Comparison of ENCODE assay signal across 21 cellular contexts in the genomic region with DNA sequence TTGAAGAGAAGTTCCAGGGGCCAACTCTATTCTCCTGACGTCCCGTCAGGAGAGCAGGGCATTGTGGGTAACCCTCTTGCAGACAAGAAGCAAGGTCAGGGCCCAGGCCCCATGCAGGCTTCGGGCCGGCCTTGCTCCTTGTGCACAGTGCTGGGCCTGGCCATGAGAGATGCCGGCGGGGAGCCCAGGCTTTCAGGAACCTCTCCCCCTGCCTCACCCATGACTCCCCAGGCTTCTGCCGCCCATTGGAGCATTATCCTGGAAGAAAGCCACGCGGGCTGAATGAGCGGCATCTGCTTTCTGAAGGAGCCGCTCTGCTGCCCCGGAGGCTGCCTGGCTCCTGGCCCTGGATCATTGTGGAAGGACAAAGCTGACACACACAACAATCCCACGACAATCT.
DNase-seq lines count a peak whose midpoint lies in the region; ATAC-seq, FAIRE-seq and TF ChIP-seq lines count a peak whose summit lies in the region.
"Had no signal": no experiment of that assay in that cellular context is flagged by ENCODE, and none has a peak within 500 bp of the region (broad histone marks: within the 10 kb centered on the region; RNA-seq: fewer than 3 reads in every experiment).

No MANE protein-coding gene starts in this region.

- H3K4me2 ChIP-seq in K562 (ENCODE audit: insufficient read depth, low read length) (no peak overlapping the region), neuronal stem cell (ENCODE audit: insufficient read depth, low read length, poor library complexity, severe bottlenecking) (no peak overlapping the region)

- H3K9me3 ChIP-seq in K562 (replicated peaks; ENCODE audit: control insufficient read depth, insufficient read depth, low read depth, low read length) (no peaks in the 10 kb centered on the region), neuronal stem cell (replicated peaks in 1 of 2; ENCODE audit: control insufficient read depth in 2 of 2, insufficient read depth in 1 of 2, low read depth in 1 of 2, low read length in 2 of 2) (peaks cover 0 to 6% of the 10 kb centered on the region in 2 donors), tibial artery (no peaks in the 10 kb centered on the region)
- H3K9me3 ChIP-seq: SJSA1 had no signal

- no peak overlapping the region for H4K8ac ChIP-seq in neuronal stem cell (ENCODE audit: low read depth, low read length)

- H3K4me1 ChIP-seq in K562 (replicated peaks in 1 of 2; ENCODE audit: control insufficient read depth in 2 of 2, insufficient read depth in 2 of 2, low read length in 2 of 2) (0 out of 5 replicates have a peak, but pooled peaks cover 0 to 7% of the 10 kb centered on the region in 2 experiments), neuronal stem cell (ENCODE audit: control insufficient read depth in 2 of 2, insufficient read depth in 1 of 2, low read depth in 1 of 2, low read length in 2 of 2) (peaks cover 6 to 13% of the 10 kb centered on the region in 2 donors), tibial artery (peaks cover 0 to 25% (median 17%) of the 10 kb centered on the region in 4 donors)

- no peaks in the 10 kb centered on the region for H3K4me1 Mint-ChIP-seq in stimulated activated memory B cell treated with anti-CD40 and anti-IgM and Interleukin-4, amounts not matched to agents 10 μg/mL and 1 μg/mL and 100 μg/mL, for 72 hours

- no peak for FAIRE-seq in K562 (lab: Jason Lieb, UNC)
- FAIRE-seq: A204.1, H54, RCC 7860 had no signal

- no peak overlapping the region for H3K4ac ChIP-seq in neuronal stem cell (ENCODE audit: low read length)

- TF ChIP-seq EP300 in K562 (IDR thresholded peaks at IDR 0.05; ENCODE audit: low read length), result no peak

- DNase-seq in G401 (ENCODE audit: low spot score), result peak; percentile 12
- DNase-seq in K562 (ENCODE audit: extremely low read depth in 1 of 4, low spot score in 3 of 4), result no peak
- DNase-seq in head of caudate nucleus, result peak in 37 of 42 donors; percentile 11 to 78 (median 51)
- no peak for DNase-seq in neuronal stem cell (ENCODE audit: low spot score)
- no peak for DNase-seq in NCI-H226
- no peak for DNase-seq in tibial artery
- DNase-seq in OCI-M1 (lab: John Stamatoyannopoulos, UW), result no peak
- DNase-seq: DMS79, NCI-H1417, NCI-H187, NCI-H510A treated with DMSO at 0.1 percent for 48 hours, NCI-H748 treated with DMSO at 0.1 percent for 48 hours had no signal

- H3K36me3 Mint-ChIP-seq in stimulated activated memory B cell treated with anti-CD40 and anti-IgM and Interleukin-4, amounts not matched to agents 10 μg/mL and 1 μg/mL and 100 μg/mL, for 72 hours, result no peaks in the 10 kb centered on the region
- H3K36me3 Mint-ChIP-seq: IgD-negative memory B cell had no signal

- H2AFZ ChIP-seq in K562 (ENCODE audit: low read depth, low read length), result no peak overlapping the region
- H2AFZ ChIP-seq in neuronal stem cell (ENCODE audit: low read length), result peak overlapping the region; percentile 71

- CTCF ChIA-PET in K562 (lab: Yijun Ruan, JAX; ENCODE audit: low intra/inter-chr PET ratio), result no interaction called here

- no peak overlapping the region for H3K23ac ChIP-seq in neuronal stem cell (ENCODE audit: low read depth, low read length, poor library complexity)

- POLR2A ChIA-PET in K562 (lab: Yijun Ruan, JAX), result interaction anchor here (0.6 kb wide), 2 partner anchors 18 to 340 kb away, joined by 3 read pairs; no protein-coding TSS in a partner anchor

- no peak overlapping the region for H4K91ac ChIP-seq in neuronal stem cell (ENCODE audit: low read depth, low read length, poor library complexity)

- H4K20me1 ChIP-seq in K562 (replicated peaks; ENCODE audit: control insufficient read depth, insufficient read depth, low read length), result no peaks in the 10 kb centered on the region

- H2BK120ac ChIP-seq in neuronal stem cell (ENCODE audit: low read depth, low read length), result no peak overlapping the region

- H3K4me3 Mint-ChIP-seq in stimulated activated memory B cell treated with anti-CD40 and anti-IgM and Interleukin-4, amounts not matched to agents 10 μg/mL and 1 μg/mL and 100 μg/mL, for 72 hours, result no peak overlapping the region
- H3K4me3 Mint-ChIP-seq: B cell, CD14-positive monocyte, IgD-negative memory B cell had no signal

- peak overlapping the region; percentile 42 for H3K18ac ChIP-seq in neuronal stem cell (ENCODE audit: low read length)

- H2BK15ac ChIP-seq in neuronal stem cell (ENCODE audit: low read length), result no peak overlapping the region

- H2BK12ac ChIP-seq in neuronal stem cell (ENCODE audit: low read length), result no peak overlapping the region

- no peak overlapping the region for H2BK5ac ChIP-seq in neuronal stem cell (ENCODE audit: low read length)

- H3K79me2 ChIP-seq in K562 (ENCODE audit: control insufficient read depth, insufficient read depth, low read length), result no peaks in the 10 kb centered on the region

- H3K14ac ChIP-seq in neuronal stem cell (ENCODE audit: low read length), result peak overlapping the region; percentile 4

- H3K9me3 Mint-ChIP-seq in stimulated activated memory B cell treated with anti-CD40 and anti-IgM and Interleukin-4, amounts not matched to agents 10 μg/mL and 1 μg/mL and 100 μg/mL, for 72 hours, result no peaks in the 10 kb centered on the region
- H3K9me3 Mint-ChIP-seq: IgD-negative memory B cell had no signal

- peak; percentile 42; the same call in 2 of the 3 replicates for ATAC-seq in K562
- no peak for ATAC-seq in stimulated activated memory B cell treated with anti-CD40 and anti-IgM and Interleukin-4, amounts not matched to agents 10 μg/mL and 1 μg/mL and 100 μg/mL, for 72 hours
- ATAC-seq: Right ventricle myocardium inferior had no signal

- H3K9me1 ChIP-seq in K562 (ENCODE audit: control insufficient read depth, insufficient read depth, low read length), result no peaks in the 10 kb centered on the region

- H3K27ac ChIP-seq in K562 (ENCODE audit: extremely low read depth, low read depth, low read length), result no peak overlapping the region
- no peak overlapping the region for H3K27ac ChIP-seq in neuronal stem cell (replicated peaks; ENCODE audit: low read length)
- no peak overlapping the region for H3K27ac ChIP-seq in tibial artery
- H3K27ac ChIP-seq: SJSA1 had no signal

- H3K9ac ChIP-seq in K562 (ENCODE audit: insufficient read depth in 1 of 2, low read depth in 2 of 2, low read length in 2 of 2), result no peak overlapping the region
- H3K9ac ChIP-seq in neuronal stem cell (ENCODE audit: low read depth, low read length, poor library complexity), result no peak overlapping the region

- H3K79me1 ChIP-seq in neuronal stem cell (ENCODE audit: low read depth, low read length), result no peaks in the 10 kb centered on the region

- no peaks in the 10 kb centered on the region for H3K27me3 Mint-ChIP-seq in stimulated activated memory B cell treated with anti-CD40 and anti-IgM and Interleukin-4, amounts not matched to agents 10 μg/mL and 1 μg/mL and 100 μg/mL, for 72 hours

- TF ChIP-seq POLR2A in K562 (conservative IDR thresholded peaks at IDR 0.05), result no peak

- H3K27ac Mint-ChIP-seq in stimulated activated memory B cell treated with anti-CD40 and anti-IgM and Interleukin-4, amounts not matched to agents 10 μg/mL and 1 μg/mL and 100 μg/mL, for 72 hours, result no peak overlapping the region
- H3K27ac Mint-ChIP-seq: B cell, IgD-negative memory B cell had no signal

- intact Hi-C loops in K562 (cut with micrococcal nuclease) (no loop called here), head of caudate nucleus (cut with DNase I) (no loop called here), tibial artery (cut with DNase I; ENCODE audit: low total_unique reads) (no loop called here)

- TF ChIP-seq RAD21 in K562 (CRISPR knock-in tag; conservative IDR thresholded peaks at IDR 0.05 in 1 of 2, IDR thresholded peaks at IDR 0.05 in 1 of 2), result no peak

- no TSS peak for BruUV-seq in K562 (replicated peaks; lab: Mats Ljungman, UMichigan)

- H3K36me3 ChIP-seq in K562 (ENCODE audit: control insufficient read depth, insufficient read depth, low read length), result no peaks in the 10 kb centered on the region
- H3K36me3 ChIP-seq in neuronal stem cell (replicated peaks in 1 of 2; ENCODE audit: control insufficient read depth in 2 of 2, insufficient read depth in 2 of 2, low read length in 2 of 2), result no peaks in the 10 kb centered on the region
- H3K36me3 ChIP-seq in tibial artery, result no peaks in the 10 kb centered on the region
- H3K36me3 ChIP-seq: SJSA1 had no signal

- TF ChIP-seq CTCF in K562 (IDR thresholded peaks at IDR 0.05 in 2 of 3, conservative IDR thresholded peaks at IDR 0.05 in 1 of 3; ENCODE audit: insufficient read depth in 2 of 3, low read depth in 1 of 3, low read length in 3 of 3) (no peak), tibial artery (IDR thresholded peaks at IDR 0.05) (no peak)

- WGBS in K562 (ENCODE audit: insufficient coverage, low coverage, missing lambda C conversion rate), result 0% methylated on average over 2 of the region's 13 CpGs
- no CpG with 5 or more reads among the region's 13 CpGs for WGBS in neuronal stem cell (ENCODE audit: extremely low coverage in 2 of 2, insufficient read length in 2 of 2, insufficient replicate concordance in 1 of 2), 2 donors

- H3K4me3 ChIP-seq in K562 (no peak overlapping the region), neuronal stem cell (ENCODE audit: low read length in 2 of 2) (no peak overlapping the region), tibial artery (no peak overlapping the region)
- H3K4me3 ChIP-seq: SJSA1 had no signal

- H3K27me3 ChIP-seq in K562 (ENCODE audit: control insufficient read depth in 2 of 2, insufficient read depth in 2 of 2, low read length in 2 of 2) (peaks cover 0 to 12% of the 10 kb centered on the region in 2 experiments; a peak in 4 of 5 replicates), neuronal stem cell (ENCODE audit: control insufficient read depth in 3 of 3, insufficient read depth in 3 of 3, low read depth in 1 of 3, low read length in 3 of 3) (peaks cover 0 to 2% (median 0%) of the 10 kb centered on the region in 3 experiments), tibial artery (no peaks in the 10 kb centered on the region)
- H3K27me3 ChIP-seq: SJSA1 had no signal

- in situ Hi-C loops in G401 (cut with HindIII; ENCODE audit: low sequenced_read_pairs) (no loop called here), K562 (cut with MboI) (no loop called here)

- no peak overlapping the region for H2AK5ac ChIP-seq in neuronal stem cell (ENCODE audit: low read depth, low read length)

TF ChIP-seq in K562, 482 proteins besides CTCF, POLR2A, EP300 and RAD21:
- TF ChIP-seq FOXK2 (conservative IDR thresholded peaks at IDR 0.05 in 1 of 2, IDR thresholded peaks at IDR 0.05 in 1 of 2; ENCODE audit: low read depth in 2 of 2), result no peak
- TF ChIP-seq ZNF165 (CRISPR knock-in tag; IDR thresholded peaks at IDR 0.05; ENCODE audit: borderline replicate concordance), result no peak
- TF ChIP-seq SRSF9 (IDR thresholded peaks at IDR 0.05; ENCODE audit: borderline replicate concordance, low read depth, low read length), result no peak
- no peak for TF ChIP-seq TEAD2 (tag; IDR thresholded peaks at IDR 0.05)
- no peak for TF ChIP-seq ZNF282 (CRISPR knock-in tag; IDR thresholded peaks at IDR 0.05)
- TF ChIP-seq MAFF (IDR thresholded peaks at IDR 0.05; ENCODE audit: low read length), result no peak
TF ChIP-seq in K562: peak in this region for 0.

Comparison
In these comparisons a context has a peak if more than half of its experiments do, and no peak if none do; other contexts are left out.
1. DNase-seq: peak in G401 (single experiment) and head of caudate nucleus (37 of 42); none in K562 (0 of 4), neuronal stem cell (single experiment), NCI-H226 (single experiment), tibial artery (0 of 2) and OCI-M1 (single experiment).